ENCODE assay signal across 8 cellular contexts in the genomic region with DNA sequence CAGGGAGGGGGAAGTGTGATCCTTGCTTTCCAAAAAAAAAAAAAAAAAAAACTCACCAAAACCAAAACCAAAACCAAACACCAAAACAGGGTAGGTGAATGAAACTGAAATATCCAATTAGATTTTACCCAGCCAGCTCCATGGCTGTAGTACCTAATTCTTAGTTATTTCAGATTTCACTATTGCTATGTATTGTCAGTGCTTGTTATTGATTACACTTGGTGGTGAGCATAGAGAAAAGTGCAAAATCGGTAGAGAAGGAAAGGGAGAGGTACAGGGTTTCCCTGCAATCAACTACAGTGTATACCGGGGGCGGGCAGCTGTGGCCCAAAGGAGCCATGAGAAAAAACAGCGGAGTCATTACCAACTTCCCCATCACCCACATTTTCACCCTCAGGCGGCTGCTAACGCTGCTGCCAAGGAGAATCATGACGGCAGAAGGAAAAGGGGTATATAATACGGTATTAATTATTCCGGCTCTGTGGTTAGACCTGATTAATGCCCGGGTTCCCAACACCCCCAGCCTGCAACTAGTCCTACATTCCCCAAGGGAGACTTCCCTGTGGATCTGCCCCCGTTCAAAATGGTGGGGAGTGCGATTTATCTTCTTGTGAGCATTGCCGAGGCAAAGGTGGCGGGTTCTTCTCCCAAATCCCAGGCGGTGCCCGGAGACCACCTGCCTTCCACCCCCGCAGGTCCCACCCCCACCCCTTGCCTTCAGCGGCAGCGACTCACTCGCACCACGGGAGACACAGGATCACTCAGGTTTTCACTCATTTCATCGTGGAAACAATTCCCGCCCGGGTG. TPM values are rescaled to one million over a fixed set of nuclear protein-coding genes. Genes with fewer than 3 reads are reported as not detected.
DNase-seq lines count a peak whose midpoint lies in the region; ATAC-seq lines count a peak whose summit lies in the region.

A gene (minus strand): TSS at position 30 of the 807 bp plus-strand sequence. CDS start 486 bp downstream, outside the sequence.

- H3K4me3 ChIP-seq in esophagus (ENCODE audit: low read depth in 1 of 2, low read length in 2 of 2) = peak within 1 kb of the TSS; percentile 88 to 97

- peak within 1 kb of the TSS; percentile 98 to 100 (median 100) for H3K27ac Mint-ChIP-seq in naive B cell
- peak within 1 kb of the TSS; percentile 100 for H3K27ac Mint-ChIP-seq in stimulated activated naive CD8-positive, alpha-beta T cell treated with anti-CD3 and anti-CD28 coated beads, Interleukin-15, amount 100 ng/mL, for 72 hours

- H3K9me3 ChIP-seq in esophagus (ENCODE audit: control insufficient read depth in 2 of 2, insufficient read depth in 1 of 2, low read depth in 1 of 2, low read length in 1 of 2) = no peaks in the 10 kb centered on the region

- H3K36me3 ChIP-seq in esophagus (ENCODE audit: control insufficient read depth in 2 of 2, insufficient read depth in 2 of 2, low read length in 1 of 2) = peaks cover 0 to 3% of the 10 kb centered on the region in 2 donors

- peak; percentile 11 for DNase-seq in AG08395 (ENCODE audit: low spot score)
- DNase-seq in GM19238 (ENCODE audit: insufficient read length, low spot score) = peak; percentile 20
- DNase-seq in NOMO-1 treated with DMSO at 0.1 percent for 48 hours (lab: John Stamatoyannopoulos, UW; ENCODE audit: unreplicated experiment) = peak; percentile 61
- DNase-seq in activated T-cell treated with anti-CD3 and anti-CD28 coated beads for 1 hour (ENCODE audit: low read depth) = peak; percentile 27
- DNase-seq in naive B cell = peak; percentile 67
- DNase-seq in stimulated activated naive CD8-positive, alpha-beta T cell treated with anti-CD3 and anti-CD28 coated beads, Interleukin-15, amount 100 ng/mL, for 72 hours = peak; percentile 60 to 74

- H3K4me3 Mint-ChIP-seq in naive B cell = peak within 1 kb of the TSS; percentile 90 to 100 (median 96)
- peak within 1 kb of the TSS; percentile 98 to 100 for H3K4me3 Mint-ChIP-seq in stimulated activated naive CD8-positive, alpha-beta T cell treated with anti-CD3 and anti-CD28 coated beads, Interleukin-15, amount 100 ng/mL, for 72 hours

- no peaks in the 10 kb centered on the region for H3K27me3 ChIP-seq in esophagus (ENCODE audit: control insufficient read depth in 1 of 2, insufficient read depth in 2 of 2, low read length in 2 of 2)

- H3K27me3 Mint-ChIP-seq in naive B cell = no peaks in the 10 kb centered on the region
- H3K27me3 Mint-ChIP-seq in stimulated activated naive CD8-positive, alpha-beta T cell treated with anti-CD3 and anti-CD28 coated beads, Interleukin-15, amount 100 ng/mL, for 72 hours = no peaks in the 10 kb centered on the region

- peak within 1 kb of the TSS; percentile 99 to 100 for H3K27ac ChIP-seq in esophagus (ENCODE audit: low read depth in 2 of 2, low read length in 1 of 2)

- H3K9me3 Mint-ChIP-seq in naive B cell = peaks cover 0 to 2% (median 0%) of the 10 kb centered on the region in 7 donors
- H3K9me3 Mint-ChIP-seq in stimulated activated naive CD8-positive, alpha-beta T cell treated with anti-CD3 and anti-CD28 coated beads, Interleukin-15, amount 100 ng/mL, for 72 hours = no peaks in the 10 kb centered on the region

- 0 to 1% methylated on average over 24 of the region's 24 CpGs for WGBS in esophagus, 2 donors

- peaks cover 0 to 3% of the 10 kb centered on the region in 2 donors for H3K4me1 ChIP-seq in esophagus (ENCODE audit: control insufficient read depth in 2 of 2, insufficient read depth in 2 of 2, low read length in 1 of 2)

- peaks cover 4 to 15% of the 10 kb centered on the region in 2 donors for H3K36me3 Mint-ChIP-seq in naive B cell

- peaks cover 24 to 60% (median 49%) of the 10 kb centered on the region in 3 donors for H3K4me1 Mint-ChIP-seq in naive B cell
- H3K4me1 Mint-ChIP-seq in stimulated activated naive CD8-positive, alpha-beta T cell treated with anti-CD3 and anti-CD28 coated beads, Interleukin-15, amount 100 ng/mL, for 72 hours = peaks cover 47% of the 10 kb centered on the region

- ATAC-seq in naive B cell (ENCODE audit: low read depth in 2 of 2) = no peak
- ATAC-seq in stimulated activated naive CD8-positive, alpha-beta T cell treated with anti-CD3 and anti-CD28 coated beads, Interleukin-15, amount 100 ng/mL, for 72 hours = peak; percentile 36
- no peak for ATAC-seq in HG02852 (IDR thresholded peaks at IDR 0.05; ENCODE audit: unreplicated experiment)

RNA-seq across cellular contexts. Expression of the gene that starts here (rescaled TPM):
- polyA plus RNA-seq in esophagus = 10 to 100 TPM; 37.4 to 40.2 TPM
- polyA plus RNA-seq in naive B cell (ENCODE audit: low read depth in 6 of 6) = 100 to 1,000 TPM; 100 to 145 (median 120) TPM

Comparison
In these comparisons a context has a peak if more than half of its experiments do, and no peak if none do; other contexts are left out.
1. DNase-seq: peak in every context shown above with its lines; median percentile 67 in naive B cell; 67 in stimulated activated naive CD8-positive, alpha-beta T cell treated with anti-CD3 and anti-CD28 coated beads, Interleukin-15, amount 100 ng/mL, for 72 hours; 61 in NOMO-1 treated with DMSO at 0.1 percent for 48 hours; 27 in activated T-cell treated with anti-CD3 and anti-CD28 coated beads for 1 hour; 20 in GM19238; 11 in AG08395.